Comparison of ENCODE assay signal across 30 cellular contexts in genomic region chr7:33393770-33394169, GRCh38.
"Had no signal": no experiment of that assay in that cellular context is flagged by ENCODE, and none has a peak within 500 bp of the region (broad histone marks: within the 10 kb centered on the region; RNA-seq: fewer than 3 reads in every experiment).

No MANE protein-coding gene starts in this region.

- H3K9me3 Mint-ChIP-seq: activated T-cell treated with anti-CD3 and anti-CD28 coated beads, Interleukin-2, amount 50 U/mL, for 72 hours; activated T-helper 1 cell treated with anti-CD3 and anti-CD28 coated beads, Interleukin-12 subunit alpha, Interleukin-12 subunit beta, Interleukin-2, Interleukin-4 antibody, amounts not matched to agents 30 ng/mL and 10 ng/mL and 1 ng/mL, durations not matched to agents 14 hours and 24 hours and 36 hours; activated T-helper 17 cell treated with anti-CD3 and anti-CD28 coated beads, Interleukin-2, amount 50 U/mL, for 72 hours; T-helper 1 cell treated with Interleukin-12 subunit alpha and Interleukin-12 subunit beta and Interleukin-4 antibody, amounts not matched to agents 30 μg/mL and 1 μg/mL, for 36 hours; T-helper 2 cell treated with Interferon-gamma antibody and Interleukin-4, amounts not matched to agents 5 μg/mL and 100 μg/mL, for 36 hours had no signal

- DNase-seq: activated B cell treated with CpG ODN at 0.5 μM for 24 hours; activated CD4-positive, alpha-beta memory T cell treated with anti-CD3 and anti-CD28 coated beads for 36 hours; activated CD4-positive, alpha-beta T cell treated with anti-CD3 and anti-CD28 coated beads for 4 hours; activated CD4-positive, alpha-beta T cell treated with anti-CD3 and anti-CD28 coated beads, Interleukin-2, amount 10 ng/mL, durations not matched to agents 24 days and 14 days; activated CD4-positive, alpha-beta T cell treated with anti-CD3 and anti-CD28 coated beads, Interleukin-2, amount 50 U/mL, for 1 hour; activated CD4-positive, alpha-beta T cell treated with anti-CD3 and anti-CD28 coated beads, Interleukin-2, amount 50 U/mL, for 4 hours; activated CD4-positive, CD25-positive, alpha-beta regulatory T cell treated with anti-CD3 and anti-CD28 coated beads, Interleukin-2, amount 50 U/mL, for 72 hours; activated CD8-positive, alpha-beta memory T cell treated with anti-CD3 and anti-CD28 coated beads, Interleukin-2, amount 50 U/mL, for 4 hours; activated effector memory CD4-positive, alpha-beta T cell treated with anti-CD3 and anti-CD28 coated beads, Interleukin-2, amount 50 U/mL, for 16 hours; activated gamma-delta T cell treated with Interleukin-2 at 50 U/mL for 16 hours; activated naive CD4-positive, alpha-beta T cell; activated naive CD4-positive, alpha-beta T cell treated with anti-CD3 and anti-CD28 coated beads for 36 hours; activated naive CD4-positive, alpha-beta T cell treated with anti-CD3 and anti-CD28 coated beads, Interleukin-2, amount 50 U/mL, for 16 hours; activated T-cell treated with anti-CD3 and anti-CD28 coated beads for 4 hours; activated T-cell treated with anti-CD3 and anti-CD28 coated beads, Interleukin-2, amount 50 U/mL, for 1 hour; activated T-cell treated with anti-CD3 and anti-CD28 coated beads, Interleukin-2, amount 50 U/mL, for 4 hours; activated T-cell treated with anti-CD3 and anti-CD28 coated beads, Interleukin-2, amount 50 U/mL, for 72 hours; adrenal gland; amniotic stem cell; aorta; body of pancreas; brain microvascular endothelial cell; central memory CD4-positive, alpha-beta T cell; T-helper 1 cell; T-helper 9 cell had no signal

- H3K27ac Mint-ChIP-seq: activated B cell treated with CpG ODN at 0.5 μM for 24 hours; activated CD4-positive, alpha-beta memory T cell treated with anti-CD3 and anti-CD28 coated beads for 36 hours; activated CD4-positive, alpha-beta T cell treated with anti-CD3 and anti-CD28 coated beads, Interleukin-2, amount 10 ng/mL, durations not matched to agents 24 days and 14 days; activated naive CD4-positive, alpha-beta T cell treated with anti-CD3 and anti-CD28 coated beads for 36 hours; activated naive CD4-positive, alpha-beta T cell treated with anti-CD3 and anti-CD28 coated beads, Interleukin-2, amount 50 U/mL, for 72 hours; activated T-cell treated with anti-CD3 and anti-CD28 coated beads, Interleukin-2, amount 50 U/mL, for 72 hours; activated T-helper 1 cell treated with anti-CD3 and anti-CD28 coated beads, Interleukin-12 subunit alpha, Interleukin-12 subunit beta, Interleukin-2, Interleukin-4 antibody, amounts not matched to agents 30 ng/mL and 10 ng/mL and 1 ng/mL, durations not matched to agents 14 hours and 24 hours and 36 hours; activated T-helper 17 cell treated with anti-CD3 and anti-CD28 coated beads, Interleukin-2, amount 50 U/mL, for 72 hours; T-helper 1 cell treated with Interleukin-12 subunit alpha and Interleukin-12 subunit beta and Interleukin-4 antibody, amounts not matched to agents 30 μg/mL and 1 μg/mL, for 36 hours; T-helper 2 cell treated with Interferon-gamma antibody and Interleukin-4, amounts not matched to agents 5 μg/mL and 100 μg/mL, for 36 hours had no signal

- H3K27me3 Mint-ChIP-seq: activated B cell treated with CpG ODN at 0.5 μM for 24 hours; activated CD4-positive, alpha-beta memory T cell treated with anti-CD3 and anti-CD28 coated beads for 36 hours; activated CD4-positive, alpha-beta T cell treated with anti-CD3 and anti-CD28 coated beads, Interleukin-2, amount 10 ng/mL, durations not matched to agents 24 days and 14 days; activated T-helper 17 cell treated with anti-CD3 and anti-CD28 coated beads, Interleukin-2, amount 50 U/mL, for 72 hours had no signal

- ATAC-seq: activated naive CD4-positive, alpha-beta T cell treated with anti-CD3 and anti-CD28 coated beads, Interleukin-2, amount 50 U/mL, for 72 hours; activated T-cell treated with anti-CD3 and anti-CD28 coated beads, Interleukin-2, amount 50 U/mL, for 4 hours; activated T-cell treated with anti-CD3 and anti-CD28 coated beads, Interleukin-2, amount 50 U/mL, for 72 hours; activated T-helper 17 cell treated with anti-CD3 and anti-CD28 coated beads, Interleukin-2, amount 50 U/mL, for 72 hours; body of pancreas had no signal

- H3K4me3 Mint-ChIP-seq: activated B cell treated with CpG ODN at 0.5 μM for 24 hours; activated CD4-positive, alpha-beta memory T cell treated with anti-CD3 and anti-CD28 coated beads for 36 hours; activated CD4-positive, alpha-beta T cell treated with anti-CD3 and anti-CD28 coated beads, Interleukin-2, amount 10 ng/mL, durations not matched to agents 24 days and 14 days; activated naive CD4-positive, alpha-beta T cell treated with anti-CD3 and anti-CD28 coated beads for 36 hours; activated T-cell treated with anti-CD3 and anti-CD28 coated beads, Interleukin-2, amount 50 U/mL, for 4 hours; activated T-cell treated with anti-CD3 and anti-CD28 coated beads, Interleukin-2, amount 50 U/mL, for 72 hours; activated T-helper 1 cell treated with anti-CD3 and anti-CD28 coated beads, Interleukin-12 subunit alpha, Interleukin-12 subunit beta, Interleukin-2, Interleukin-4 antibody, amounts not matched to agents 30 ng/mL and 10 ng/mL and 1 ng/mL, durations not matched to agents 14 hours and 24 hours and 36 hours; activated T-helper 17 cell treated with anti-CD3 and anti-CD28 coated beads, Interleukin-2, amount 50 U/mL, for 72 hours; T-helper 1 cell treated with Interleukin-12 subunit alpha and Interleukin-12 subunit beta and Interleukin-4 antibody, amounts not matched to agents 30 μg/mL and 1 μg/mL, for 36 hours; T-helper 2 cell treated with Interferon-gamma antibody and Interleukin-4, amounts not matched to agents 5 μg/mL and 100 μg/mL, for 36 hours had no signal

- H3K4me1 Mint-ChIP-seq: activated B cell treated with CpG ODN at 0.5 μM for 24 hours had no signal
